5 cellular contexts compared by ENCODE assay signal in the genomic region with DNA sequence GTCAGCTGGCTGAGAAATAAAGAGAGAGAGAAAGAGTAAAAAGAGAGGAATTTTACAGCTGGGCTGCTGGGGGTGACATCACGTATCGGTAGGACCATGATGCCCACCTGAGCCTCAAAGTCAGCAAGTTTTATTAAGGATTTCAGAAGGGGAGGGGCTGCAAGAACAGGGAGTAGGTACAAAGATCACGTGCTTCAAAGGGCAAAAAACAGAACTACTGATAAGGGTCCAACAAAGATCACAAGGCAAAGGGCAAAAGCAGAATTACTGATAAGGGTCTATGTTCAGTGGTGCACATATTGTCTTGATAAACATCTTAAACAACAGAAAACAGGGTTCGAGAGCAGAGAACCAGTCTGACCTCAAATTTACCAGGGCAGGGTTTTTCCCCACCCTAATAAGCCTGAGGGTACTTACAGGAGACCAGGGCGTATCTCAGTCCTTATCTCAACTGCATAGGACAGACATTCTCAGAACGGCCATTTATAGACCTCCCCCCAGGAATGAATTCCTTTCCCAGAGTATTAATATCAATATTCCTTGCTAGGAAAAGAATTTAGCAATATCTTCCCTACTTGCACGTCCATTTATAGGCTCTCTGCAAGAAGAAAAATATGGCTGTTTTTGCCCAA.
A peak's percentile ranks its signal among the peaks of the same experiment; 100 is the strongest.
DNase-seq lines count a peak whose midpoint lies in the region; TF ChIP-seq lines count a peak whose summit lies in the region.
"Not testable (repeated sequence)": the region's sequence is repeated elsewhere in the genome, so short reads cannot be mapped to it uniquely, and the experiment has no call there.

No MANE protein-coding gene starts in this region.

- H3K27ac ChIP-seq in endodermal cell (ENCODE audit: low read depth, low read length), result not testable (repeated sequence)

- not testable (repeated sequence) for H3K27me3 Mint-ChIP-seq in activated naive CD4-positive, alpha-beta T cell treated with anti-CD3 and anti-CD28 coated beads, Interleukin-2, amount 10 ng/mL, durations not matched to agents 7 days and 5 days; endodermal cell (ENCODE audit: insufficient read depth); nephron progenitor cell (ENCODE audit: low read depth, poor library complexity)

- not testable (repeated sequence) for H3K9ac ChIP-seq in endodermal cell (ENCODE audit: extremely low read depth, low read length, poor library complexity, severe bottlenecking)

- CTCF ChIA-PET in activated naive CD4-positive, alpha-beta T cell treated with anti-CD3 and anti-CD28 coated beads, Interleukin-2, amount 10 ng/mL, durations not matched to agents 7 days and 5 days (lab: Charles Lee), result not testable (repeated sequence)

- not testable (repeated sequence) for H3K36me3 ChIP-seq in endodermal cell (ENCODE audit: control insufficient read depth, insufficient read depth, low read length)

- not testable (repeated sequence) for H3K4me3 Mint-ChIP-seq in activated naive CD4-positive, alpha-beta T cell treated with anti-CD3 and anti-CD28 coated beads, Interleukin-2, amount 10 ng/mL, durations not matched to agents 7 days and 5 days; endodermal cell; nephron progenitor cell

- not testable (repeated sequence) for H3K9me3 Mint-ChIP-seq in activated naive CD4-positive, alpha-beta T cell treated with anti-CD3 and anti-CD28 coated beads, Interleukin-2, amount 10 ng/mL, durations not matched to agents 7 days and 5 days
- H3K9me3 Mint-ChIP-seq in endodermal cell, result peaks cover 36% of the 10 kb centered on the region
- H3K9me3 Mint-ChIP-seq in nephron progenitor cell, result peaks cover 21% of the 10 kb centered on the region

- DNase-seq in DMS53 (lab: John Stamatoyannopoulos, UW) (peak; percentile 22), endodermal cell (peak; percentile 19), islet precursor cell (peak; percentile 5)
- DNase-seq in activated naive CD4-positive, alpha-beta T cell treated with anti-CD3 and anti-CD28 coated beads, Interleukin-2, amount 10 ng/mL, durations not matched to agents 7 days and 5 days; nephron progenitor cell: not testable (repeated sequence)

- H3K4me1 ChIP-seq in endodermal cell (ENCODE audit: control insufficient read depth, insufficient read depth, low read length), result not testable (repeated sequence)

- H3K27me3 ChIP-seq in endodermal cell (ENCODE audit: control insufficient read depth, insufficient read depth, low read length, poor library complexity, severe bottlenecking), result not testable (repeated sequence)

- 75 to 84% methylated on average over 4 to 7 of the region's 7 CpGs for WGBS in endodermal cell (ENCODE audit: insufficient coverage in 1 of 2, insufficient read length in 1 of 2), 2 experiments

- peaks cover 16% of the 10 kb centered on the region for H3K4me1 Mint-ChIP-seq in activated naive CD4-positive, alpha-beta T cell treated with anti-CD3 and anti-CD28 coated beads, Interleukin-2, amount 10 ng/mL, durations not matched to agents 7 days and 5 days
- not testable (repeated sequence) for H3K4me1 Mint-ChIP-seq in endodermal cell
- H3K4me1 Mint-ChIP-seq in nephron progenitor cell, result peaks cover 31% of the 10 kb centered on the region

- not testable (repeated sequence) for H3K36me3 Mint-ChIP-seq in activated naive CD4-positive, alpha-beta T cell treated with anti-CD3 and anti-CD28 coated beads, Interleukin-2, amount 10 ng/mL, durations not matched to agents 7 days and 5 days
- H3K36me3 Mint-ChIP-seq in endodermal cell (ENCODE audit: low read depth), result peaks cover 27% of the 10 kb centered on the region
- H3K36me3 Mint-ChIP-seq in nephron progenitor cell (ENCODE audit: low read depth), result peaks cover 48% of the 10 kb centered on the region

- not testable (repeated sequence) for TF ChIP-seq CTCF in endodermal cell (conservative IDR thresholded peaks at IDR 0.05); nephron progenitor cell (IDR thresholded peaks at IDR 0.05)

- not testable (repeated sequence) for H3K4me3 ChIP-seq in endodermal cell (ENCODE audit: low read length)

- not testable (repeated sequence) for H3K9me3 ChIP-seq in endodermal cell (ENCODE audit: control insufficient read depth, low read length)

- peak overlapping the region; percentile 6 for H3K27ac Mint-ChIP-seq in activated naive CD4-positive, alpha-beta T cell treated with anti-CD3 and anti-CD28 coated beads, Interleukin-2, amount 10 ng/mL, durations not matched to agents 7 days and 5 days
- H3K27ac Mint-ChIP-seq in endodermal cell, result not testable (repeated sequence)
- H3K27ac Mint-ChIP-seq in nephron progenitor cell, result peak overlapping the region; percentile 14
